Comparison of ENCODE assay signal across 8 cellular contexts in genomic region chr6:154370545-154370944, GRCh38. TPM values are rescaled to one million over a fixed set of nuclear protein-coding genes. Genes with fewer than 3 reads are reported as not detected.
DNase-seq lines count a peak whose midpoint lies in the region; TF ChIP-seq lines count a peak whose summit lies in the region.

No MANE protein-coding gene starts in this region.

- H3K36me3 ChIP-seq in uterus: no peaks in the 10 kb centered on the region

- DNase-seq in NCI-H1417 (lab: John Stamatoyannopoulos, UW) (peak in 2 of 3 experiments; percentile 18 to 57), NCI-H1417 treated with DMSO at 0.1 percent for 48 hours (lab: John Stamatoyannopoulos, UW) (no peak), GM20000 (ENCODE audit: low spot score) (peak; percentile 38), HT1080 (ENCODE audit: low read depth) (peak; percentile 52), amniotic epithelial cell (ENCODE audit: low read depth) (peak; percentile 16), kidney tubule cell (ENCODE audit: low spot score) (peak; percentile 45), kidney glomerular epithelial cell (lab: John Stamatoyannopoulos, UW) (no peak), uterus (no peak)

- TF ChIP-seq CTCF in GM20000 (IDR thresholded peaks at IDR 0.05; ENCODE audit: extremely low read depth, missing control alignments) (no peak), uterus (IDR thresholded peaks at IDR 0.05) (peak in 1 of 4 experiments; percentile 21)

- H3K4me3 ChIP-seq in uterus: no peak overlapping the region

- no peaks in the 10 kb centered on the region for H3K4me1 ChIP-seq in uterus

- intact Hi-C loops in uterus (cut with DNase I; ENCODE audit: low total_unique reads): no loop called here

- no peak overlapping the region for H3K27ac ChIP-seq in uterus

- no peak for TF ChIP-seq POLR2A in uterus (IDR thresholded peaks at IDR 0.05)

- no peaks in the 10 kb centered on the region for H3K9me3 ChIP-seq in uterus

- H3K27me3 ChIP-seq in uterus: no peaks in the 10 kb centered on the region

RNA-seq across cellular contexts. Expression of gene IPCEF1, which starts 13.9 kb away (rescaled TPM):
- not detected in 2 replicates for total RNA-seq in HT1080 (2014; rRNA removed; shearing (Covaris generic))
- polyA plus RNA-seq in HT1080 (2015; cell fraction: cytosol; rRNA removed): 0.08 TPM in 1 of 2 replicates, not detected in the other
- polyA plus RNA-seq in HT1080 (2015; cell fraction: nucleus; rRNA removed): 0.01 TPM in 1 of 2 replicates, not detected in the other
- 1 to 10 TPM; 3.1 to 9.7 (median 3.4) TPM for total RNA-seq in uterus

Comparison
In these comparisons a context has a peak if more than half of its experiments do, and no peak if none do; other contexts are left out.
1. DNase-seq: peak in NCI-H1417 (2 of 3), GM20000 (single experiment), HT1080 (single experiment), amniotic epithelial cell (single experiment) and kidney tubule cell (single experiment); none in NCI-H1417 treated with DMSO at 0.1 percent for 48 hours (single experiment), kidney glomerular epithelial cell (single experiment) and uterus (0 of 2).